ENCODE assay signal across 19 cellular contexts in genomic region chr4:10625130-10625529, GRCh38. TPM values are rescaled to one million over a fixed set of nuclear protein-coding genes. Genes with fewer than 3 reads are reported as not detected.
DNase-seq lines count a peak whose midpoint lies in the region; ATAC-seq lines count a peak whose summit lies in the region.
"Had no signal": no experiment of that assay in that cellular context is flagged by ENCODE, and none has a peak within 500 bp of the region (broad histone marks: within the 10 kb centered on the region; RNA-seq: fewer than 3 reads in every experiment).

No MANE protein-coding gene starts in this region.

- peak; percentile 75 for ATAC-seq in left lobe of liver
- ATAC-seq in HG03571 (IDR thresholded peaks at IDR 0.05; ENCODE audit: unreplicated experiment), result no peak

- peak; percentile 53 for DNase-seq in COR-L47 (lab: John Stamatoyannopoulos, UW)
- peak; percentile 43 for DNase-seq in NCI-H1417 treated with DMSO at 0.1 percent for 48 hours (lab: John Stamatoyannopoulos, UW)
- DNase-seq in NCI-H524 treated with DMSO at 0.1 percent for 48 hours (lab: John Stamatoyannopoulos, UW), result peak; percentile 26
- no peak for DNase-seq in left lobe of liver (ENCODE audit: low spot score)
- no peak for DNase-seq in AG08395 (ENCODE audit: low spot score)
- DNase-seq in 8988T, result no peak
- DNase-seq in stimulated activated naive CD4-positive, alpha-beta T cell (lab: John Stamatoyannopoulos, UW), result no peak
- DNase-seq: activated CD4-positive, alpha-beta T cell treated with anti-CD3 and anti-CD28 coated beads, Interleukin-2, amount 10 ng/mL, durations not matched to agents 24 days and 14 days; activated naive CD4-positive, alpha-beta T cell treated with anti-CD3 and anti-CD28 coated beads for 36 hours; esophagus squamous epithelium; heart left ventricle; kidney; NCI-H187 treated with DMSO at 0.1 percent for 48 hours; PC-9; SK-N-SH had no signal

RNA-seq across cellular contexts. Expression of gene CLNK, which starts 59.4 kb away (rescaled TPM):
- total RNA-seq in left lobe of liver, result not detected
- total RNA-seq: activated naive CD4-positive, alpha-beta T cell treated with anti-CD3 and anti-CD28 coated beads for 36 hours; bronchial epithelial cell; PC-9; prostate gland; vagina had no signal

Comparison
In these comparisons a context has a peak if more than half of its experiments do, and no peak if none do; other contexts are left out.
1. DNase-seq: peak in COR-L47 (single experiment), NCI-H1417 treated with DMSO at 0.1 percent for 48 hours (single experiment) and NCI-H524 treated with DMSO at 0.1 percent for 48 hours (single experiment); none in left lobe of liver (single experiment), AG08395 (single experiment), 8988T (single experiment) and stimulated activated naive CD4-positive, alpha-beta T cell (0 of 6).